In genomic region chr1:59831529-59831928, GRCh38 we compare ENCODE assay signal across 17 cellular contexts.
"Had no signal": no experiment of that assay in that cellular context is flagged by ENCODE, and none has a peak within 500 bp of the region (broad histone marks: within the 10 kb centered on the region; RNA-seq: fewer than 3 reads in every experiment).

No MANE protein-coding gene starts in this region.

- H3K27me3 ChIP-seq: adrenal gland, right lobe of liver, upper lobe of right lung had no signal

- H3K4me1 ChIP-seq: adrenal gland, lower lobe of right lung, right lobe of liver, upper lobe of right lung had no signal

- H3K4me3 ChIP-seq: adrenal gland, lower lobe of right lung, mucosa of descending colon, right lobe of liver, upper lobe of right lung had no signal

- H3K36me3 ChIP-seq: adrenal gland, lower lobe of right lung, upper lobe of right lung had no signal

- DNase-seq: activated B cell treated with CpG ODN at 0.5 μM for 24 hours; activated CD4-positive, alpha-beta T cell treated with anti-CD3 and anti-CD28 coated beads, Interleukin-2, amount 10 ng/mL, durations not matched to agents 24 days and 14 days; activated naive CD4-positive, alpha-beta T cell treated with anti-CD3 and anti-CD28 coated beads for 36 hours; adrenal gland; central memory CD4-positive, alpha-beta T cell; cortex of kidney; effector CD8-positive, alpha-beta T cell; lower lobe of right lung; mucosa of descending colon; naive thymus-derived CD8-positive, alpha-beta T cell; right lobe of liver; stimulated activated CD4-positive, alpha-beta T cell treated with anti-CD3 and anti-CD28 coated beads, Interleukin-2, amount 100 ng/mL, for 24 hours; stimulated activated naive B cell treated with anti-CD40 and anti-IgM and Interleukin-4, amounts not matched to agents 10 μg/mL and 1 μg/mL and 100 μg/mL, for 72 hours; substantia nigra; T-helper 17 cell; upper lobe of right lung had no signal

- H3K9me3 ChIP-seq: adrenal gland, lower lobe of right lung, mucosa of descending colon, right lobe of liver, upper lobe of right lung had no signal

- H3K27ac ChIP-seq: adrenal gland, epithelial cell of prostate, lower lobe of right lung, right lobe of liver, upper lobe of right lung had no signal
